In the genomic region with DNA sequence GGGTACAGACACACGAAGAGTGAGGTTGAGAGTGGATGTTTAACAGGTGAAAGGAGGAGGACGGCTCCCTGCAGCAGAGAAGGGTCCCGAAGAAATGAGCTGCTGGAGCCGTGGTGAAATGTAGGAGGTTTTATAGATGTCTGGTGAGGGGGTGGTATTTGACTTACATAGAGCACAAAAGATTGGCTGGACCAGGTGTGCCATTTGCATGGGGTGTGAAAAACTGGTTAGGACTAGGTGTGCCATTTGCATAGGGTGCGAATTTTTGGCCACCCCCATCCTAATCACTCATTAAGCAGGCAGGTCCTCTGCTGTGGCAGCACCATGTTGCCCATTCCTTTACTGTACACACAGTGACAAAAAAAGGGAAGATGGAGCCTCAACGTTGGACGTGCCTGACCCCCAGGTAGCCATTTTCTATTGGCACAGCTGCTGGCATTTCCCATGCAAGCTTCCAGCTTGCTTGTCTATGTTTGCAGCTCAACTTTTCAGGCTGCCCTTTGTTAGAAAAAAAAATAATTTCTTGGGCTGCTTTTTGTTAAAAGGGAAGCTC, we compare ENCODE assay signal across 19 cellular contexts.
"Had no signal": no experiment of that assay in that cellular context is flagged by ENCODE, and none has a peak within 500 bp of the region (broad histone marks: within the 10 kb centered on the region; RNA-seq: fewer than 3 reads in every experiment).

No MANE protein-coding gene starts in this region.

- H3K36me3 Mint-ChIP-seq: stimulated activated naive B cell treated with anti-CD40 and anti-IgM and Interleukin-4, amounts not matched to agents 10 μg/mL and 1 μg/mL and 100 μg/mL, for 72 hours had no signal

- H3K27ac ChIP-seq: hepatocyte, right atrium auricular region, sigmoid colon, skin epidermis, testis, tibial nerve, upper lobe of right lung, vagina had no signal

- H3K36me3 ChIP-seq: right atrium auricular region, sigmoid colon, tibial nerve, upper lobe of right lung, vagina had no signal

- H3K27me3 ChIP-seq: right atrium auricular region, testis, tibial nerve, upper lobe of right lung, vagina had no signal

- ATAC-seq: effector memory CD8-positive, alpha-beta T cell; left lobe of liver; stimulated activated naive B cell treated with anti-CD40 and anti-IgM and Interleukin-4, amounts not matched to agents 10 μg/mL and 1 μg/mL and 100 μg/mL, for 72 hours; stimulated activated naive CD8-positive, alpha-beta T cell treated with anti-CD3 and anti-CD28 coated beads, Interleukin-15, amount 100 ng/mL, for 72 hours; upper lobe of right lung had no signal

- H3K27me3 Mint-ChIP-seq: dendritic cell treated with granulocyte-macrophage colony-stimulating factor and Interleukin-4, amounts not matched to agents 40 ng/mL and 50 ng/mL, for 4 days had no signal

- H3K4me1 ChIP-seq: right atrium auricular region, sigmoid colon, upper lobe of right lung, vagina had no signal

- H3K4me1 Mint-ChIP-seq: stimulated activated naive B cell treated with anti-CD40 and anti-IgM and Interleukin-4, amounts not matched to agents 10 μg/mL and 1 μg/mL and 100 μg/mL, for 72 hours; stimulated activated naive CD8-positive, alpha-beta T cell treated with anti-CD3 and anti-CD28 coated beads, Interleukin-15, amount 100 ng/mL, for 72 hours had no signal

- H3K79me2 ChIP-seq: hepatocyte had no signal

- H3K4me3 ChIP-seq: hepatocyte, right atrium auricular region, sigmoid colon, skin epidermis, testis, tibial nerve, upper lobe of right lung, vagina had no signal

- DNase-seq: effector memory CD8-positive, alpha-beta T cell; foreskin melanocyte; islet precursor cell; mammary epithelial cell; nephron progenitor cell; sigmoid colon; stimulated activated CD4-positive, alpha-beta T cell treated with anti-CD3 and anti-CD28 coated beads, Interleukin-2, amount 100 ng/mL, for 24 hours; stimulated activated CD4-positive, alpha-beta T cell treated with anti-CD3 and anti-CD28 coated beads, Interleukin-4, amount 100 ng/mL, for 4 hours; stimulated activated naive B cell treated with anti-CD40 and anti-IgM and Interleukin-4, amounts not matched to agents 10 μg/mL and 1 μg/mL and 100 μg/mL, for 72 hours; stimulated activated naive CD8-positive, alpha-beta T cell treated with anti-CD3 and anti-CD28 coated beads, Interleukin-15, amount 100 ng/mL, for 72 hours; testis; upper lobe of right lung had no signal

- H3K9me3 Mint-ChIP-seq: dendritic cell treated with granulocyte-macrophage colony-stimulating factor and Interleukin-4, amounts not matched to agents 40 ng/mL and 50 ng/mL, for 4 days; effector memory CD8-positive, alpha-beta T cell; nephron progenitor cell; stimulated activated naive B cell treated with anti-CD40 and anti-IgM and Interleukin-4, amounts not matched to agents 10 μg/mL and 1 μg/mL and 100 μg/mL, for 72 hours; stimulated activated naive CD8-positive, alpha-beta T cell treated with anti-CD3 and anti-CD28 coated beads, Interleukin-15, amount 100 ng/mL, for 72 hours had no signal

- H3K27ac Mint-ChIP-seq: dendritic cell treated with granulocyte-macrophage colony-stimulating factor and Interleukin-4, amounts not matched to agents 40 ng/mL and 50 ng/mL, for 4 days; effector memory CD8-positive, alpha-beta T cell; stimulated activated naive B cell treated with anti-CD40 and anti-IgM and Interleukin-4, amounts not matched to agents 10 μg/mL and 1 μg/mL and 100 μg/mL, for 72 hours; stimulated activated naive CD8-positive, alpha-beta T cell treated with anti-CD3 and anti-CD28 coated beads, Interleukin-15, amount 100 ng/mL, for 72 hours had no signal

- H2AFZ ChIP-seq: hepatocyte had no signal

- H3K9me3 ChIP-seq: right atrium auricular region, sigmoid colon, testis, tibial nerve, upper lobe of right lung, vagina had no signal

- H3K4me3 Mint-ChIP-seq: dendritic cell treated with granulocyte-macrophage colony-stimulating factor and Interleukin-4, amounts not matched to agents 40 ng/mL and 50 ng/mL, for 4 days; effector memory CD8-positive, alpha-beta T cell; stimulated activated naive B cell treated with anti-CD40 and anti-IgM and Interleukin-4, amounts not matched to agents 10 μg/mL and 1 μg/mL and 100 μg/mL, for 72 hours; stimulated activated naive CD8-positive, alpha-beta T cell treated with anti-CD3 and anti-CD28 coated beads, Interleukin-15, amount 100 ng/mL, for 72 hours had no signal

- H3K4me2 ChIP-seq: hepatocyte had no signal
